Comparison of ENCODE assay signal across 11 cellular contexts in the genomic region with DNA sequence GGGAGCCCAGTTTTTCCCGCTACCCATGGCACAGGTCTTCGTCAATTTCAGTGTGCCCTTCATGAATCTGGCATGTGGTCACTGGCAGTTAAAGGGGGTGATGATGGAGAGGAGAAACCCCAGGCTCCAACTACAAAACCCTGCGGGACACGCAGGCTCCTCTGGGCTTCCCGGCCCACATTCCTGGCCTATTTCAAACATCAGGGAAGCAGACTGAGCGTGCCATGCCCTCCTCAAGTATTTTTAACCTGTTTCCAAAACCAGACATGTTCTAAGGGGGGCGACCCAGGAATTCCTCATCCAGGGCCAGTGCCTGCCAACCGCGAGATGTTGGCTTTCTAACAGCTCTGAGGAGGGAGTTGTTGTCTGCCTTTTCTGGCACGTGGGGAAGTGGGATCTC.
DNase-seq lines count a peak whose midpoint lies in the region; ATAC-seq, FAIRE-seq and TF ChIP-seq lines count a peak whose summit lies in the region.
"Had no signal": no experiment of that assay in that cellular context is flagged by ENCODE, and none has a peak within 500 bp of the region (broad histone marks: within the 10 kb centered on the region; RNA-seq: fewer than 3 reads in every experiment).

No MANE protein-coding gene starts in this region.

- no peak overlapping the region; the same call in 1 of the 2 replicates for H3K27ac Mint-ChIP-seq in GM23338

- peaks cover 90% of the 10 kb centered on the region for H3K79me2 ChIP-seq in GM23338 (replicated peaks; ENCODE audit: insufficient read depth)

- no peaks in the 10 kb centered on the region for H3K27me3 ChIP-seq in GM23338 (ENCODE audit: insufficient read depth)
- H3K27me3 ChIP-seq in stomach = no peaks in the 10 kb centered on the region
- H3K27me3 ChIP-seq: MG63 had no signal

- no peak overlapping the region for H3K9ac ChIP-seq in kidney (ENCODE audit: low read length in 2 of 2)

- H3K9me3 ChIP-seq in kidney (ENCODE audit: control insufficient read depth in 1 of 2, low read length in 2 of 2) (no peaks in the 10 kb centered on the region), stomach (no peaks in the 10 kb centered on the region)
- H3K9me3 ChIP-seq: MG63 had no signal

- H3F3A ChIP-seq in GM23338 (replicated peaks; ENCODE audit: low read depth) = peaks cover 2% of the 10 kb centered on the region; the same call in 1 of the 2 replicates

- H3K36me3 Mint-ChIP-seq in GM23338 (ENCODE audit: low read depth) = peaks cover 30% of the 10 kb centered on the region

- DNase-seq in GM23338 (ENCODE audit: low spot score) = no peak
- peak; percentile 62 for DNase-seq in astrocyte of the cerebellum (ENCODE audit: low read depth)
- DNase-seq in kidney = peak; percentile 17
- no peak for DNase-seq in stomach
- DNase-seq in NCI-H1417 treated with DMSO at 0.1 percent for 48 hours (lab: John Stamatoyannopoulos, UW) = no peak
- DNase-seq: effector memory CD4-positive, alpha-beta T cell; glutamatergic neuron; MG63; NCI-H2171 treated with DMSO at 0.1 percent for 48 hours had no signal

- 74 to 89% (median 83%) methylated on average over 10 of the region's 10 CpGs for WGBS in stomach, 5 donors

- H3K4me3 ChIP-seq in GM23338 (no peak overlapping the region), astrocyte of the cerebellum (ENCODE audit: low read depth, low read length) (no peak overlapping the region), kidney (ENCODE audit: low read length in 2 of 2) (no peak overlapping the region), stomach (no peak overlapping the region)
- H3K4me3 ChIP-seq: MG63 had no signal

- no peak for TF ChIP-seq CTCF in GM23338 (conservative IDR thresholded peaks at IDR 0.05; ENCODE audit: low read depth in 2 of 2)
- TF ChIP-seq CTCF in astrocyte of the cerebellum (IDR thresholded peaks at IDR 0.05; ENCODE audit: low read depth, low read length, missing control alignments) = no peak
- no peak for TF ChIP-seq CTCF in kidney (IDR thresholded peaks at IDR 0.05; ENCODE audit: borderline replicate concordance, extremely low read depth, insufficient read depth)
- no peak for TF ChIP-seq CTCF in stomach (IDR thresholded peaks at IDR 0.05)

- H3K4me1 ChIP-seq in GM23338 (ENCODE audit: insufficient read depth) (peaks cover 40% of the 10 kb centered on the region), kidney (ENCODE audit: control insufficient read depth in 1 of 2, insufficient read depth in 1 of 2, low read depth in 1 of 2, low read length in 2 of 2) (peaks cover 0 to 6% of the 10 kb centered on the region in 2 donors), stomach (peaks cover 32 to 95% (median 64%) of the 10 kb centered on the region in 4 donors)

- no peak for FAIRE-seq in kidney (lab: Jason Lieb, UNC)

- peak overlapping the region; percentile 63; the same call in 1 of the 2 replicates for H3K4me2 ChIP-seq in GM23338

- ATAC-seq in GM23338 (no peak), HG02973 (IDR thresholded peaks at IDR 0.05; ENCODE audit: unreplicated experiment) (no peak), HG03439 (IDR thresholded peaks at IDR 0.05; ENCODE audit: unreplicated experiment) (no peak)

- intact Hi-C loops in kidney (cut with DNase I) (no loop called here), stomach (cut with DNase I; ENCODE audit: low total_unique reads) (no loop called here)

- H4K20me1 ChIP-seq in GM23338 (replicated peaks; ENCODE audit: insufficient read depth) = peaks cover 34% of the 10 kb centered on the region

- no peak for TF ChIP-seq POLR2A in stomach (IDR thresholded peaks at IDR 0.05)

- in situ Hi-C loops in astrocyte of the cerebellum (cut with HindIII; ENCODE audit: low sequenced_read_pairs) = no loop called here

- H2AFZ ChIP-seq in GM23338 = no peak overlapping the region

- H3K27me3 Mint-ChIP-seq in GM23338 (ENCODE audit: insufficient read depth, low read depth, poor library complexity) = peaks cover 3% of the 10 kb centered on the region

- H3K4me3 Mint-ChIP-seq in GM23338 = no peak overlapping the region

- H3K27ac ChIP-seq in GM23338 (ENCODE audit: low read depth) (peak overlapping the region; percentile 93), kidney (ENCODE audit: low read depth in 2 of 2, low read length in 2 of 2) (no peak overlapping the region), stomach (peak overlapping the region in 4 of 5 donors; percentile 48 to 73 (median 62))

- peaks cover 66% of the 10 kb centered on the region for H3K4me1 Mint-ChIP-seq in GM23338

- no peaks in the 10 kb centered on the region for H3K36me3 ChIP-seq in GM23338 (ENCODE audit: insufficient read depth)
- H3K36me3 ChIP-seq in kidney (ENCODE audit: control insufficient read depth in 1 of 2, insufficient read depth in 2 of 2, low read length in 2 of 2) = peaks cover 0 to 2% of the 10 kb centered on the region in 2 donors
- H3K36me3 ChIP-seq in stomach = peaks cover 3 to 32% (median 21%) of the 10 kb centered on the region in 4 donors

- H3K9me3 Mint-ChIP-seq in GM23338 = no peaks in the 10 kb centered on the region; the same call in 2 of the 3 replicates

- no peak for TF ChIP-seq EP300 in stomach (IDR thresholded peaks at IDR 0.05)

- H3K9me2 ChIP-seq in GM23338 (ENCODE audit: insufficient read depth) = no peaks in the 10 kb centered on the region

TF ChIP-seq in GM23338, 12 proteins besides CTCF, POLR2A, EP300 and RAD21 (continues in another document):
- TF ChIP-seq EZH2phosphoT487 (IDR thresholded peaks at IDR 0.05; ENCODE audit: unreplicated experiment) (no peak), POLR2AphosphoS5 (IDR thresholded peaks at IDR 0.05; ENCODE audit: low read depth) (no peak), NANOG (IDR thresholded peaks at IDR 0.05; ENCODE audit: borderline replicate concordance) (no peak), ZNF331 (CRISPR knock-in tag; IDR thresholded peaks at IDR 0.05; ENCODE audit: low read depth) (no peak), JUNB (IDR thresholded peaks at IDR 0.05; ENCODE audit: unreplicated experiment) (no peak), EZH2 (IDR thresholded peaks at IDR 0.05; ENCODE audit: low read depth, unreplicated experiment) (no peak), CREB1 (CRISPR knock-in tag; IDR thresholded peaks at IDR 0.05; ENCODE audit: low read depth) (no peak)
- TF ChIP-seq, protein P1, sequence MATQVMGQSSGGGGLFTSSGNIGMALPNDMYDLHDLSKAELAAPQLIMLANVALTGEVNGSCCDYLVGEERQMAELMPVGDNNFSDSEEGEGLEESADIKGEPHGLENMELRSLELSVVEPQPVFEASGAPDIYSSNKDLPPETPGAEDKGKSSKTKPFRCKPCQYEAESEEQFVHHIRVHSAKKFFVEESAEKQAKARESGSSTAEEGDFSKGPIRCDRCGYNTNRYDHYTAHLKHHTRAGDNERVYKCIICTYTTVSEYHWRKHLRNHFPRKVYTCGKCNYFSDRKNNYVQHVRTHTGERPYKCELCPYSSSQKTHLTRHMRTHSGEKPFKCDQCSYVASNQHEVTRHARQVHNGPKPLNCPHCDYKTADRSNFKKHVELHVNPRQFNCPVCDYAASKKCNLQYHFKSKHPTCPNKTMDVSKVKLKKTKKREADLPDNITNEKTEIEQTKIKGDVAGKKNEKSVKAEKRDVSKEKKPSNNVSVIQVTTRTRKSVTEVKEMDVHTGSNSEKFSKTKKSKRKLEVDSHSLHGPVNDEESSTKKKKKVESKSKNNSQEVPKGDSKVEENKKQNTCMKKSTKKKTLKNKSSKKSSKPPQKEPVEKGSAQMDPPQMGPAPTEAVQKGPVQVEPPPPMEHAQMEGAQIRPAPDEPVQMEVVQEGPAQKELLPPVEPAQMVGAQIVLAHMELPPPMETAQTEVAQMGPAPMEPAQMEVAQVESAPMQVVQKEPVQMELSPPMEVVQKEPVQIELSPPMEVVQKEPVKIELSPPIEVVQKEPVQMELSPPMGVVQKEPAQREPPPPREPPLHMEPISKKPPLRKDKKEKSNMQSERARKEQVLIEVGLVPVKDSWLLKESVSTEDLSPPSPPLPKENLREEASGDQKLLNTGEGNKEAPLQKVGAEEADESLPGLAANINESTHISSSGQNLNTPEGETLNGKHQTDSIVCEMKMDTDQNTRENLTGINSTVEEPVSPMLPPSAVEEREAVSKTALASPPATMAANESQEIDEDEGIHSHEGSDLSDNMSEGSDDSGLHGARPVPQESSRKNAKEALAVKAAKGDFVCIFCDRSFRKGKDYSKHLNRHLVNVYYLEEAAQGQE (IDR thresholded peaks at IDR 0.05; ENCODE audit: unreplicated experiment) = no peak
- TF ChIP-seq, protein P2, sequence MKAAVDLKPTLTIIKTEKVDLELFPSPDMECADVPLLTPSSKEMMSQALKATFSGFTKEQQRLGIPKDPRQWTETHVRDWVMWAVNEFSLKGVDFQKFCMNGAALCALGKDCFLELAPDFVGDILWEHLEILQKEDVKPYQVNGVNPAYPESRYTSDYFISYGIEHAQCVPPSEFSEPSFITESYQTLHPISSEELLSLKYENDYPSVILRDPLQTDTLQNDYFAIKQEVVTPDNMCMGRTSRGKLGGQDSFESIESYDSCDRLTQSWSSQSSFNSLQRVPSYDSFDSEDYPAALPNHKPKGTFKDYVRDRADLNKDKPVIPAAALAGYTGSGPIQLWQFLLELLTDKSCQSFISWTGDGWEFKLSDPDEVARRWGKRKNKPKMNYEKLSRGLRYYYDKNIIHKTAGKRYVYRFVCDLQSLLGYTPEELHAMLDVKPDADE (IDR thresholded peaks at IDR 0.05) = no peak

Comparison
In these comparisons a context has a peak if more than half of its experiments do, and no peak if none do; other contexts are left out.
1. DNase-seq: peak in astrocyte of the cerebellum (single experiment) and kidney (single experiment); none in GM23338 (single experiment), stomach (single experiment) and NCI-H1417 treated with DMSO at 0.1 percent for 48 hours (single experiment).
2. H3K27ac ChIP-seq: peak in GM23338 (single experiment) and stomach (4 of 5); none in kidney (0 of 2).